ENCODE assay signal across 1 cellular context in genomic region chr22:50272103-50272782, GRCh38.
TF ChIP-seq lines count a peak whose summit lies in the region.

No MANE protein-coding gene starts in this region.

TF ChIP-seq in HEK293, 187 proteins besides CTCF, POLR2A, EP300 and RAD21 (continued from another document and continues in another):
- TF ChIP-seq PRDM10 (tag by site-specific recombination; IDR thresholded peaks at IDR 0.05): peak; percentile 40
- TF ChIP-seq RBAK (tag by site-specific recombination; IDR thresholded peaks at IDR 0.05): no peak
- 0 out of 2 replicates have a peak, but pooled peaks have one; percentile 12 for TF ChIP-seq BCL11A (tag by site-specific recombination; IDR thresholded peaks at IDR 0.05; ENCODE audit: low read depth)
- TF ChIP-seq ZBTB20 (tag by site-specific recombination; IDR thresholded peaks at IDR 0.05): no peak
- TF ChIP-seq ZNF174 (tag by site-specific recombination; IDR thresholded peaks at IDR 0.05): no peak
- TF ChIP-seq AEBP2 (tag by site-specific recombination; IDR thresholded peaks at IDR 0.05; ENCODE audit: borderline replicate concordance): no peak
- no peak for TF ChIP-seq ZNF398 (tag by site-specific recombination; IDR thresholded peaks at IDR 0.05)
- no peak for TF ChIP-seq ZNF19 (tag by site-specific recombination; IDR thresholded peaks at IDR 0.05; ENCODE audit: low read depth)
- no peak for TF ChIP-seq ZNF777 (tag by site-specific recombination; IDR thresholded peaks at IDR 0.05; ENCODE audit: borderline replicate concordance)
- no peak for TF ChIP-seq ZNF701 (tag by site-specific recombination; IDR thresholded peaks at IDR 0.05)
- no peak for TF ChIP-seq WT1 (tag by site-specific recombination; IDR thresholded peaks at IDR 0.05)
- no peak for TF ChIP-seq ZNF341 (tag by site-specific recombination; IDR thresholded peaks at IDR 0.05; ENCODE audit: low read depth)
- TF ChIP-seq ZNF514 (tag by site-specific recombination; IDR thresholded peaks at IDR 0.05): no peak
- TF ChIP-seq ZNF157 (tag by site-specific recombination; IDR thresholded peaks at IDR 0.05): no peak
- TF ChIP-seq TSHZ1 (tag by site-specific recombination; IDR thresholded peaks at IDR 0.05; ENCODE audit: borderline replicate concordance): no peak
- TF ChIP-seq ZFP69B (tag by site-specific recombination; IDR thresholded peaks at IDR 0.05): no peak
- TF ChIP-seq ZNF629 (tag by site-specific recombination; IDR thresholded peaks at IDR 0.05): no peak
- TF ChIP-seq ZNF792 (tag by site-specific recombination; IDR thresholded peaks at IDR 0.05): no peak
- no peak for TF ChIP-seq REST (tag by site-specific recombination; IDR thresholded peaks at IDR 0.05)
- no peak for TF ChIP-seq ZNF488 (tag by site-specific recombination; IDR thresholded peaks at IDR 0.05)
- no peak for TF ChIP-seq ZNF626 (tag by site-specific recombination; IDR thresholded peaks at IDR 0.05)
- no peak for TF ChIP-seq ZNF654 (tag by site-specific recombination; IDR thresholded peaks at IDR 0.05; ENCODE audit: low read depth)
- no peak for TF ChIP-seq ZNF148 (tag by site-specific recombination; IDR thresholded peaks at IDR 0.05; ENCODE audit: borderline replicate concordance)
- no peak for TF ChIP-seq REPIN1 (tag by site-specific recombination; IDR thresholded peaks at IDR 0.05; ENCODE audit: low read depth)
- no peak for TF ChIP-seq ZFP3 (tag by site-specific recombination; IDR thresholded peaks at IDR 0.05; ENCODE audit: low read depth)
- peak; percentile 62; the same call in 1 of the 2 replicates for TF ChIP-seq ZNF10 (tag by site-specific recombination; IDR thresholded peaks at IDR 0.05)
- no peak for TF ChIP-seq SALL2 (tag by site-specific recombination; IDR thresholded peaks at IDR 0.05; ENCODE audit: borderline replicate concordance)
- no peak for TF ChIP-seq ZSCAN18 (tag by site-specific recombination; IDR thresholded peaks at IDR 0.05)
- no peak for TF ChIP-seq ZEB2 (tag by site-specific recombination; IDR thresholded peaks at IDR 0.05)
- TF ChIP-seq ZNF175 (tag by site-specific recombination; IDR thresholded peaks at IDR 0.05): no peak
- TF ChIP-seq PATZ1 (tag by site-specific recombination; IDR thresholded peaks at IDR 0.05): peak; percentile 45
- TF ChIP-seq GLIS1 (tag by site-specific recombination; IDR thresholded peaks at IDR 0.05): peak; percentile 89
